8 cellular contexts compared by ENCODE assay signal in genomic region chr15:74821091-74821789, GRCh38. TPM values are rescaled to one million over a fixed set of nuclear protein-coding genes. Genes with fewer than 3 reads are reported as not detected.
DNase-seq lines count a peak whose midpoint lies in the region; ATAC-seq and TF ChIP-seq lines count a peak whose summit lies in the region.

No MANE protein-coding gene starts in this region.

- no peaks in the 10 kb centered on the region for H3K9me3 Mint-ChIP-seq in activated CD8-positive, alpha-beta T cell treated with anti-CD3 and anti-CD28 coated beads, Interleukin-2, amount 10 ng/mL, durations not matched to agents 7 days and 5 days (ENCODE audit: insufficient read depth)

- ATAC-seq in GM19023 (IDR thresholded peaks at IDR 0.05; ENCODE audit: unreplicated experiment) (peak; percentile 69), HG03066 (IDR thresholded peaks at IDR 0.05; ENCODE audit: low read depth, unreplicated experiment) (peak; percentile 70)
- no peak for ATAC-seq in activated CD8-positive, alpha-beta T cell treated with anti-CD3 and anti-CD28 coated beads, Interleukin-2, amount 10 ng/mL, durations not matched to agents 7 days and 5 days

- H3K27me3 Mint-ChIP-seq in activated CD8-positive, alpha-beta T cell treated with anti-CD3 and anti-CD28 coated beads, Interleukin-2, amount 10 ng/mL, durations not matched to agents 7 days and 5 days (ENCODE audit: low read depth): peaks cover 4% of the 10 kb centered on the region

- no peak for TF ChIP-seq CTCF in suprapubic skin (IDR thresholded peaks at IDR 0.05)

- TF ChIP-seq POLR2A in Raji (IDR thresholded peaks at IDR 0.05; ENCODE audit: insufficient read depth, low read depth, low read length) (peak; percentile 89), suprapubic skin (IDR thresholded peaks at IDR 0.05) (no peak)

- H3K9me3 ChIP-seq in suprapubic skin: no peaks in the 10 kb centered on the region

- peak; percentile 81 for DNase-seq in D341Med (ENCODE audit: low spot score)
- no peak for DNase-seq in stimulated activated CD8-positive, alpha-beta memory T cell treated with anti-CD3 and anti-CD28 coated beads, Interleukin-4, amount 100 ng/mL, for 48 hours
- no peak for DNase-seq in activated CD8-positive, alpha-beta T cell treated with anti-CD3 and anti-CD28 coated beads, Interleukin-2, amount 10 ng/mL, durations not matched to agents 7 days and 5 days
- no peak for DNase-seq in suprapubic skin (ENCODE audit: low spot score in 2 of 2)
- no peak for DNase-seq in hepatic stellate cell (ENCODE audit: low spot score)

- H3K4me3 ChIP-seq in suprapubic skin: no peak overlapping the region

- WGBS in suprapubic skin: 56% methylated on average over 5 of the region's 11 CpGs

- H3K36me3 ChIP-seq in suprapubic skin: no peaks in the 10 kb centered on the region

- no peaks in the 10 kb centered on the region for H3K36me3 Mint-ChIP-seq in activated CD8-positive, alpha-beta T cell treated with anti-CD3 and anti-CD28 coated beads, Interleukin-2, amount 10 ng/mL, durations not matched to agents 7 days and 5 days (ENCODE audit: low read depth)

- H3K27me3 ChIP-seq in suprapubic skin: peaks cover 3% of the 10 kb centered on the region

- POLR2A ChIA-PET in activated CD8-positive, alpha-beta T cell treated with anti-CD3 and anti-CD28 coated beads, Interleukin-2, amount 10 ng/mL, durations not matched to agents 7 days and 5 days (lab: Charles Lee): no interaction called here

- no peak overlapping the region for H3K27ac Mint-ChIP-seq in activated CD8-positive, alpha-beta T cell treated with anti-CD3 and anti-CD28 coated beads, Interleukin-2, amount 10 ng/mL, durations not matched to agents 7 days and 5 days

- peaks cover 12% of the 10 kb centered on the region for H3K4me1 ChIP-seq in suprapubic skin

- H3K4me1 Mint-ChIP-seq in activated CD8-positive, alpha-beta T cell treated with anti-CD3 and anti-CD28 coated beads, Interleukin-2, amount 10 ng/mL, durations not matched to agents 7 days and 5 days (ENCODE audit: low read depth): peaks cover 11% of the 10 kb centered on the region

- H3K4me3 Mint-ChIP-seq in activated CD8-positive, alpha-beta T cell treated with anti-CD3 and anti-CD28 coated beads, Interleukin-2, amount 10 ng/mL, durations not matched to agents 7 days and 5 days: no peak overlapping the region

- no peak for TF ChIP-seq EP300 in suprapubic skin (IDR thresholded peaks at IDR 0.05)

- CTCF ChIA-PET in activated CD8-positive, alpha-beta T cell treated with anti-CD3 and anti-CD28 coated beads, Interleukin-2, amount 10 ng/mL, durations not matched to agents 7 days and 5 days (lab: Charles Lee): interaction anchor here (0.9 to 2.2 kb wide), 4 partner anchors 15 to 80 kb away, joined by 3 to 6 read pairs (median 4); no protein-coding TSS in a partner anchor

- H3K27ac ChIP-seq in suprapubic skin: no peak overlapping the region

RNA-seq across cellular contexts. Expression of gene CPLX3, which starts 5.2 kb away (rescaled TPM):
- not detected for total RNA-seq in activated CD8-positive, alpha-beta T cell treated with anti-CD3 and anti-CD28 coated beads, Interleukin-2, amount 10 ng/mL, durations not matched to agents 7 days and 5 days
- total RNA-seq in suprapubic skin: under 1 TPM in 1 of 4 donors, not detected in 3; 0.47 TPM

RNA-seq across cellular contexts. Expression of gene LMAN1L, which starts 8.6 kb away (rescaled TPM):
- 1 to 10 TPM in 1 of 2 experiments, under 1 TPM in 1; 0.47 to 1.0 TPM for total RNA-seq in activated CD8-positive, alpha-beta T cell treated with anti-CD3 and anti-CD28 coated beads, Interleukin-2, amount 10 ng/mL, durations not matched to agents 7 days and 5 days
- total RNA-seq in suprapubic skin: under 1 TPM in 1 of 4 donors, not detected in 3; 0.42 TPM

RNA-seq across cellular contexts. Expression of gene ULK3, which starts 21.7 kb away (rescaled TPM):
- 10 to 100 TPM; 56.9 to 58.0 TPM for total RNA-seq in activated CD8-positive, alpha-beta T cell treated with anti-CD3 and anti-CD28 coated beads, Interleukin-2, amount 10 ng/mL, durations not matched to agents 7 days and 5 days
- total RNA-seq in suprapubic skin: 100 to 1,000 TPM; 105 to 330 (median 129) TPM

RNA-seq across cellular contexts. Expression of gene CSK, which starts 39.4 kb away (rescaled TPM):
- 100 to 1,000 TPM; 314 to 330 TPM for total RNA-seq in activated CD8-positive, alpha-beta T cell treated with anti-CD3 and anti-CD28 coated beads, Interleukin-2, amount 10 ng/mL, durations not matched to agents 7 days and 5 days
- 10 to 100 TPM; 33.1 to 45.2 (median 35.5) TPM for total RNA-seq in suprapubic skin

RNA-seq across cellular contexts. Expression of gene SCAMP2, which starts 51.9 kb away (rescaled TPM):
- 100 to 1,000 TPM in 1 of 2 experiments, 10 to 100 TPM in 1; 96.9 to 105 TPM for total RNA-seq in activated CD8-positive, alpha-beta T cell treated with anti-CD3 and anti-CD28 coated beads, Interleukin-2, amount 10 ng/mL, durations not matched to agents 7 days and 5 days
- 100 to 1,000 TPM in 2 of 4 donors, 10 to 100 TPM in 2; 82.7 to 120 (median 102) TPM for total RNA-seq in suprapubic skin
